In the genomic region with DNA sequence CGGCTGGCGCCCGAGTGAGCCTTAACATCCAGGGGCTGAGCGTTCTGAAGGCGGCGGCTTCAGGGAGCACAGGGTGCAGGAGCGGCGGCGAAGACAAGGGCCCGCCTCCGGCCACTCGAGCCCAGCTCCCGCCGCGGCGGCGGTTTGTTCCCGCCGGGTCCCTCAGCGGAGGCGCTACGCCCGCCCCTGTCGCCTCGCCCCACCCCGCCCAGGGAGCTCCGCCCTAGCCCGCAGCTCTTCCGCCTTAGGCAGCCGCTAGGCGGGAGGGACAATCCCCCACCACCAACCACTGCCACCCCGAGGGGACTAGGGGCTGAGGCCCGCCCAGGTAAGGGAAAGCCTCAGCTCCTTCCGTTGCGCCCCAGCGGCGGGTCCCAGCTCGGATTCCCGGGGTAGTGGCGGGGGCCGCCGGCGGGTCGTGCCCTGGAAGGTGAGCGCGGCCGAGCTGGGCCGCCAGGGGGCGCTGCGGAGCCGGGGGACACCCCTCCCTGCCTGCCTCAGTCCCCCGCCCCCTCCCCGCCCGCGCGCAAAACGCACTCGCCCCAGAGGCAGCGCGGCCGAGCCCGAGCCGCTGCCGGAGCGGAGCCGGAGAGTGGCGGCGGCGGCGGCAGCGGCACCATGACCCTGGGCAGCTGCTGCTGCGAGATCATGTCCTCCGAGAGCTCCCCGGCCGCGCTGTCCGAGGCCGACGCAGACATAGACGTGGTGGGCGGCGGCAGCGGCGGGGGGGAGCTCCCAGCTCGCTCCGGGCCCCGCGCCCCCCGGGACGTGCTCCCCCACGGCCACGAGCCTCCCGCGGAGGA, we compare ENCODE assay signal across 8 cellular contexts. TPM values are rescaled to one million over a fixed set of nuclear protein-coding genes. Genes with fewer than 3 reads are reported as not detected.
DNase-seq lines count a peak whose midpoint lies in the region; ATAC-seq and TF ChIP-seq lines count a peak whose summit lies in the region.

A gene (plus strand): TSS at position 527 of the 803 bp plus-strand sequence. CDS start 92 bp downstream, at position 619.

- peak within 1 kb of the TSS; percentile 75 for H3K23ac ChIP-seq in neuronal stem cell (ENCODE audit: low read depth, low read length, poor library complexity)

- POLR2A ChIA-PET in Panc1 (lab: Charles Lee): interaction anchor here (0.6 to 0.7 kb wide), 7 partner anchors 11 to 689 kb away, joined by 4 to 7 read pairs (median 5); no protein-coding TSS in a partner anchor

- H3K36me3 ChIP-seq in Panc1 (ENCODE audit: control insufficient read depth, insufficient read depth, low read length) (no peaks in the 10 kb centered on the region; the same call in 1 of the 2 replicates), neuronal stem cell (replicated peaks in 1 of 2; ENCODE audit: control insufficient read depth in 2 of 2, insufficient read depth in 2 of 2, low read length in 2 of 2) (no peaks in the 10 kb centered on the region)

- H3K4me3 ChIP-seq in Panc1 (ENCODE audit: low read depth in 2 of 2, low read length in 2 of 2) (peak within 1 kb of the TSS; percentile 63 to 89), fibroblast of villous mesenchyme (ENCODE audit: low read depth, low read length) (peak within 1 kb of the TSS; percentile 68), neuronal stem cell (ENCODE audit: low read length in 2 of 2) (peak within 1 kb of the TSS; percentile 48 to 85)

- H3K4me1 ChIP-seq in Panc1 (ENCODE audit: control insufficient read depth, insufficient read depth, low read length) (peaks cover 25% of the 10 kb centered on the region), neuronal stem cell (ENCODE audit: control insufficient read depth in 2 of 2, insufficient read depth in 1 of 2, low read depth in 1 of 2, low read length in 2 of 2) (peaks cover 5 to 9% of the 10 kb centered on the region in 2 donors)

- no TSS peak for BruUV-seq in Panc1 (replicated peaks; lab: Mats Ljungman, UMichigan)

- peak within 1 kb of the TSS; percentile 87 for H3K4me2 ChIP-seq in neuronal stem cell (ENCODE audit: insufficient read depth, low read length, poor library complexity, severe bottlenecking)

- H3K27me3 ChIP-seq in Panc1 (ENCODE audit: control insufficient read depth, insufficient read depth, low read length) (no peaks in the 10 kb centered on the region), neuronal stem cell (ENCODE audit: control insufficient read depth in 3 of 3, insufficient read depth in 3 of 3, low read depth in 1 of 3, low read length in 3 of 3) (peaks cover 71 to 95% (median 94%) of the 10 kb centered on the region in 3 experiments)

- DNase-seq in EH (ENCODE audit: low read depth) (peak; percentile 87), Panc1 (ENCODE audit: low read depth, low spot score) (peak; percentile 57), fibroblast of villous mesenchyme (ENCODE audit: low read depth) (peak; percentile 76), neuronal stem cell (ENCODE audit: low spot score) (peak; percentile 88), substantia nigra (lab: John Stamatoyannopoulos, UW) (peak in 44 of 49 donors; percentile 7 to 80 (median 63))
- peak; percentile 91 for DNase-seq in activated T-helper 1 cell treated with anti-CD3 and anti-CD28 coated beads, Interleukin-2, amount 50 U/mL, for 16 hours (ENCODE audit: low read depth in 1 of 2, low spot score in 1 of 2)

- peak; percentile 84 for ATAC-seq in GM21717 (IDR thresholded peaks at IDR 0.05; ENCODE audit: unreplicated experiment)
- peak; percentile 93 for ATAC-seq in Panc1

- H2BK12ac ChIP-seq in neuronal stem cell (ENCODE audit: low read length): peak within 1 kb of the TSS; percentile 32

- H3K9ac ChIP-seq in neuronal stem cell (ENCODE audit: low read depth, low read length, poor library complexity): peak within 1 kb of the TSS; percentile 79

- CTCF ChIA-PET in Panc1 (lab: Charles Lee): interaction anchor here (0.5 to 5.0 kb wide), 21 partner anchors 10 to 319 kb away, joined by 3 to 58 read pairs (median 4); no protein-coding TSS in a partner anchor

- peak within 1 kb of the TSS; percentile 65 for H2BK15ac ChIP-seq in neuronal stem cell (ENCODE audit: low read length)

- H3K9me3 ChIP-seq in Panc1 (ENCODE audit: control insufficient read depth, insufficient read depth, low read depth, low read length): no peaks in the 10 kb centered on the region
- H3K9me3 ChIP-seq in neuronal stem cell (replicated peaks in 1 of 2; ENCODE audit: control insufficient read depth in 2 of 2, insufficient read depth in 1 of 2, low read depth in 1 of 2, low read length in 2 of 2): peaks cover 0 to 2% of the 10 kb centered on the region in 2 donors

- H2AFZ ChIP-seq in neuronal stem cell (ENCODE audit: low read length): peak within 1 kb of the TSS; percentile 95

- H2BK120ac ChIP-seq in neuronal stem cell (ENCODE audit: low read depth, low read length): no peak within 1 kb of the TSS

- no CpG with 5 or more reads among the region's 94 CpGs for WGBS in neuronal stem cell (ENCODE audit: extremely low coverage in 2 of 2, insufficient read length in 2 of 2, insufficient replicate concordance in 1 of 2), 2 donors

- H4K8ac ChIP-seq in neuronal stem cell (ENCODE audit: low read depth, low read length): no peak within 1 kb of the TSS

- intact Hi-C loops in Panc1 (cut with micrococcal nuclease; ENCODE audit: unreplicated experiment): loop anchor here (2.0 kb wide), 1 partner anchor 273 kb away; no protein-coding TSS in a partner anchor

- H3K79me1 ChIP-seq in neuronal stem cell (ENCODE audit: low read depth, low read length): no peaks in the 10 kb centered on the region

- peak within 1 kb of the TSS; percentile 56 for H2BK5ac ChIP-seq in neuronal stem cell (ENCODE audit: low read length)

- TF ChIP-seq RAD21 in Ishikawa (IDR thresholded peaks at IDR 0.05; ENCODE audit: low read depth): no peak

- H3K18ac ChIP-seq in neuronal stem cell (ENCODE audit: low read length): peak within 1 kb of the TSS; percentile 84

- peak within 1 kb of the TSS; percentile 1 for H2AK5ac ChIP-seq in neuronal stem cell (ENCODE audit: low read depth, low read length)

- no peak within 1 kb of the TSS for H4K91ac ChIP-seq in neuronal stem cell (ENCODE audit: low read depth, low read length, poor library complexity)

- peak within 1 kb of the TSS; percentile 83 for H3K27ac ChIP-seq in Panc1 (ENCODE audit: low read length)
- H3K27ac ChIP-seq in neuronal stem cell (replicated peaks; ENCODE audit: low read length): no peak within 1 kb of the TSS
- peak within 1 kb of the TSS; percentile 9 for H3K27ac ChIP-seq in substantia nigra (ENCODE audit: low read depth, low read length, poor library complexity, severe bottlenecking)

- TF ChIP-seq CTCF in Panc1 (IDR thresholded peaks at IDR 0.05): peak; percentile 98
- peak; percentile 74 for TF ChIP-seq CTCF in fibroblast of villous mesenchyme (IDR thresholded peaks at IDR 0.05; ENCODE audit: insufficient read depth, low read depth, low read length)

- H3K14ac ChIP-seq in neuronal stem cell (ENCODE audit: low read length): peak within 1 kb of the TSS; percentile 10

- in situ Hi-C loops in Panc1 (cut with HindIII; ENCODE audit: low pct_unique_long_range_greater_than_20kb, low sequenced_read_pairs): no loop called here

- H3K4ac ChIP-seq in neuronal stem cell (ENCODE audit: low read length): no peak within 1 kb of the TSS

- TF ChIP-seq EP300 in Ishikawa (IDR thresholded peaks at IDR 0.05; ENCODE audit: borderline replicate concordance): no peak

TF ChIP-seq in Ishikawa, 13 proteins besides CTCF, POLR2A, EP300 and RAD21:
- TF ChIP-seq NFIC (IDR thresholded peaks at IDR 0.05): no peak
- TF ChIP-seq YY1 (IDR thresholded peaks at IDR 0.05; ENCODE audit: low read depth): 0 out of 2 replicates have a peak, but pooled peaks have one; percentile 14
- TF ChIP-seq TAF1 (IDR thresholded peaks at IDR 0.05; ENCODE audit: low read depth): 0 out of 2 replicates have a peak, but pooled peaks have one; percentile 32
- peak; percentile 37; the same call in 1 of the 2 replicates for TF ChIP-seq EGR1 (IDR thresholded peaks at IDR 0.05)
- peak; percentile 85; the same call in 1 of the 2 replicates for TF ChIP-seq ZBTB7A (IDR thresholded peaks at IDR 0.05; ENCODE audit: low read depth)
- TF ChIP-seq TEAD4 (IDR thresholded peaks at IDR 0.05): no peak

RNA-seq across cellular contexts. Expression of the gene that starts here (rescaled TPM):
- total RNA-seq in Panc1 (2021; ENCODE audit: unreplicated experiment) (2.2 TPM), fibroblast of villous mesenchyme (under 0.01 and 0.32 TPM in 2 replicates)
- 1.4 TPM for polyA plus RNA-seq in Panc1 (2012; ENCODE audit: insufficient read length)
- not detected for polyA plus RNA-seq in neuronal stem cell (2013, experiment 1 of 2)
- polyA plus RNA-seq in neuronal stem cell (2013, experiment 2 of 2): under 0.01 TPM

Comparison
In these comparisons a context has a peak if more than half of its experiments do, and no peak if none do; other contexts are left out.
1. Peak in DNase-seq and H3K4me3 ChIP-seq in fibroblast of villous mesenchyme; RNA of the gene not detected or under 1 TPM.